Comparison of ENCODE assay signal across 8 cellular contexts in genomic region chr1:116375165-116375883, GRCh38. TPM values are rescaled to one million over a fixed set of nuclear protein-coding genes. Genes with fewer than 3 reads are reported as not detected.
A peak's percentile ranks its signal among the peaks of the same experiment; 100 is the strongest.
DNase-seq lines count a peak whose midpoint lies in the region; ATAC-seq, FAIRE-seq and TF ChIP-seq lines count a peak whose summit lies in the region.

No MANE protein-coding gene starts in this region.

- no peak for FAIRE-seq in HTR-8/SVneo (lab: Jason Lieb, UNC)

- H2AFZ ChIP-seq in Loucy (ENCODE audit: low read length): no peak overlapping the region

- H3K79me2 ChIP-seq in Loucy (ENCODE audit: insufficient read depth, low read length): peaks cover 69% of the 10 kb centered on the region

- H3K27ac ChIP-seq in C4-2B (peak overlapping the region; percentile 89), muscle layer of colon (ENCODE audit: low read depth, low read length) (peak overlapping the region; percentile 94)

- peaks cover 67% of the 10 kb centered on the region for H3K4me1 Mint-ChIP-seq in chondrocyte (ENCODE audit: low read depth)

- H3K27ac Mint-ChIP-seq in chondrocyte (ENCODE audit: unreplicated experiment): peak overlapping the region; percentile 98

- DNase-seq in chondrocyte (ENCODE audit: low spot score): no peak
- no peak for DNase-seq in activated effector memory CD4-positive, alpha-beta T cell treated with Interleukin-2 at 50 U/mL for 16 hours
- DNase-seq in stimulated activated CD4-positive, alpha-beta T cell treated with anti-CD3 and anti-CD28 coated beads, Interleukin-15, amount 100 ng/mL, for 24 hours: no peak
- no peak for DNase-seq in HTR-8/SVneo (ENCODE audit: insufficient read length, low spot score)

- H3K4me1 ChIP-seq in Loucy (ENCODE audit: insufficient read depth, low read length, poor library complexity, severe bottlenecking) (peaks cover 61% of the 10 kb centered on the region), muscle layer of colon (ENCODE audit: insufficient read depth, low read length) (peaks cover 62% of the 10 kb centered on the region)

- no peaks in the 10 kb centered on the region for H3F3A ChIP-seq in Loucy (ENCODE audit: low read depth)

- H3K27me3 ChIP-seq in Loucy (ENCODE audit: insufficient read depth, low read length, poor library complexity, severe bottlenecking): no peaks in the 10 kb centered on the region
- H3K27me3 ChIP-seq in muscle layer of colon (ENCODE audit: control insufficient read depth in 1 of 2, insufficient read depth in 2 of 2, low read length in 2 of 2): no peaks in the 10 kb centered on the region

- H3K9me2 ChIP-seq in Loucy (replicated peaks; ENCODE audit: low read depth, low read length): no peaks in the 10 kb centered on the region

- no peak for ATAC-seq in HG02852 (IDR thresholded peaks at IDR 0.05; ENCODE audit: unreplicated experiment)

- H3K9ac ChIP-seq in Loucy (ENCODE audit: low read depth, low read length, poor library complexity, severe bottlenecking) (peak overlapping the region; percentile 87), muscle layer of colon (ENCODE audit: low read length) (peak overlapping the region; percentile 45)

- H4K20me1 ChIP-seq in Loucy (ENCODE audit: insufficient read depth, low read length, poor library complexity, severe bottlenecking): peaks cover 60% of the 10 kb centered on the region

- H3K36me3 ChIP-seq in Loucy (ENCODE audit: insufficient read depth, low read length) (no peaks in the 10 kb centered on the region), muscle layer of colon (ENCODE audit: insufficient read depth, low read length) (no peaks in the 10 kb centered on the region)

- peak overlapping the region; percentile 92 for H3K4me2 ChIP-seq in Loucy (ENCODE audit: low read depth, low read length, poor library complexity, severe bottlenecking)

- H3K4me3 ChIP-seq in Loucy (ENCODE audit: low read length, poor library complexity, severe bottlenecking): peak overlapping the region; percentile 85
- H3K4me3 ChIP-seq in muscle layer of colon (ENCODE audit: low read depth in 1 of 2, low read length in 2 of 2): peak overlapping the region in 1 of 2 donors; percentile 80

- H3K4me3 Mint-ChIP-seq in chondrocyte (ENCODE audit: unreplicated experiment): peak overlapping the region; percentile 92

- H3K27me3 Mint-ChIP-seq in chondrocyte (ENCODE audit: low read depth): no peaks in the 10 kb centered on the region

- TF ChIP-seq CTCF in C4-2B (conservative IDR thresholded peaks at IDR 0.05) (no peak), Loucy (conservative IDR thresholded peaks at IDR 0.05; ENCODE audit: low read length) (no peak), chondrocyte (IDR thresholded peaks at IDR 0.05) (no peak)

- no peaks in the 10 kb centered on the region for H3K9me3 Mint-ChIP-seq in chondrocyte (ENCODE audit: low read depth)

- H3K9me3 ChIP-seq in Loucy (ENCODE audit: insufficient read depth, low read depth, low read length): no peaks in the 10 kb centered on the region
- no peaks in the 10 kb centered on the region for H3K9me3 ChIP-seq in muscle layer of colon (ENCODE audit: low read length)

- H3K36me3 Mint-ChIP-seq in chondrocyte (ENCODE audit: low read depth): no peaks in the 10 kb centered on the region

RNA-seq across cellular contexts. Expression of gene ATP1A1, which starts 2.3 kb away (rescaled TPM):
- 171 to 196 TPM (median 188 TPM) in 3 replicates for total RNA-seq in chondrocyte
